Comparison of ENCODE assay signal across 35 cellular contexts in genomic region chr6:55901765-55902164, GRCh38. TPM values are rescaled to one million over a fixed set of nuclear protein-coding genes. Genes with fewer than 3 reads are reported as not detected.
"Had no signal": no experiment of that assay in that cellular context is flagged by ENCODE, and none has a peak within 500 bp of the region (broad histone marks: within the 10 kb centered on the region; RNA-seq: fewer than 3 reads in every experiment).

No MANE protein-coding gene starts in this region.

- H3K27ac Mint-ChIP-seq: activated CD8-positive, alpha-beta T cell treated with anti-CD3 and anti-CD28 coated beads for 36 hours; activated naive CD4-positive, alpha-beta T cell treated with anti-CD3 and anti-CD28 coated beads, Interleukin-2, amount 50 U/mL, for 24 hours; activated naive CD8-positive, alpha-beta T cell treated with anti-CD3 and anti-CD28 coated beads, Interleukin-2, amount 50 U/mL, for 24 hours; activated T-helper 17 cell treated with anti-CD3 and anti-CD28 coated beads, Interleukin-2, amount 50 U/mL, for 72 hours; nephron progenitor cell; progenitor cell of endocrine pancreas; stimulated activated effector memory CD8-positive, alpha-beta T cell treated with anti-CD3 and anti-CD28 coated beads, Interleukin-12 subunit alpha, Interleukin-12 subunit beta, amount 100 ng/mL, for 72 hours; stimulated activated naive CD8-positive, alpha-beta T cell treated with anti-CD3 and anti-CD28 coated beads, Interleukin-15, Interleukin-2, amounts not matched to agents 100 ng/mL and 50 ng/mL, for 24 hours; type B pancreatic cell; WTC11 had no signal

- H3K36me3 Mint-ChIP-seq: activated naive CD4-positive, alpha-beta T cell treated with anti-CD3 and anti-CD28 coated beads, Interleukin-2, amount 50 U/mL, for 24 hours; stimulated activated effector memory CD8-positive, alpha-beta T cell treated with anti-CD3 and anti-CD28 coated beads, Interleukin-12 subunit alpha, Interleukin-12 subunit beta, amount 100 ng/mL, for 72 hours; type B pancreatic cell; WTC11 had no signal

- ATAC-seq: activated CD8-positive, alpha-beta T cell treated with anti-CD3 and anti-CD28 coated beads for 36 hours; activated naive CD8-positive, alpha-beta T cell treated with anti-CD3 and anti-CD28 coated beads, Interleukin-2, amount 50 U/mL, for 24 hours; activated T-cell treated with anti-CD3 and anti-CD28 coated beads, Interleukin-2, amount 50 U/mL, for 4 hours; activated T-helper 17 cell treated with anti-CD3 and anti-CD28 coated beads, Interleukin-2, amount 50 U/mL, for 72 hours; left lung; lower lobe of right lung; sciatic nerve; stimulated activated effector memory CD8-positive, alpha-beta T cell treated with anti-CD3 and anti-CD28 coated beads, Interleukin-12 subunit alpha, Interleukin-12 subunit beta, amount 100 ng/mL, for 72 hours; WTC11 had no signal

- H3K4me1 ChIP-seq: breast epithelium, left lung, lower lobe of right lung, uterus had no signal

- H3K27me3 ChIP-seq: breast epithelium, left lung, neutrophil, uterus had no signal

- H3K4me3 ChIP-seq: breast epithelium, left lung, lower lobe of right lung, skin epidermis, thoracic aorta, uterus had no signal

- H3K9me3 ChIP-seq: breast epithelium, left lung, lower lobe of right lung, neutrophil, thoracic aorta, uterus had no signal

- DNase-seq: activated CD4-positive, alpha-beta T cell treated with anti-CD3 and anti-CD28 coated beads, Interleukin-2, amount 50 U/mL, for 1 hour; activated CD8-positive, alpha-beta T cell treated with anti-CD3 and anti-CD28 coated beads for 36 hours; activated gamma-delta T cell treated with Interleukin-2 at 50 U/mL for 16 hours; activated naive CD8-positive, alpha-beta T cell treated with anti-CD3 and anti-CD28 coated beads, Interleukin-2, amount 50 U/mL, for 24 hours; activated T-cell treated with anti-CD3 and anti-CD28 coated beads, Interleukin-2, amount 50 U/mL, for 4 hours; amygdala; central memory CD4-positive, alpha-beta T cell; foreskin fibroblast; head of caudate nucleus; hippocampal formation; kidney; left lung; lower lobe of right lung; mesendoderm; nephron progenitor cell; retina; stimulated activated CD4-positive, alpha-beta T cell treated with anti-CD3 and anti-CD28 coated beads, Interleukin-4, amount 100 ng/mL, for 24 hours; T-helper 2 cell; uterus had no signal

- H3K4me1 Mint-ChIP-seq: activated naive CD4-positive, alpha-beta T cell treated with anti-CD3 and anti-CD28 coated beads, Interleukin-2, amount 50 U/mL, for 24 hours; activated naive CD8-positive, alpha-beta T cell treated with anti-CD3 and anti-CD28 coated beads, Interleukin-2, amount 50 U/mL, for 24 hours; activated T-helper 17 cell treated with anti-CD3 and anti-CD28 coated beads, Interleukin-2, amount 50 U/mL, for 72 hours; stimulated activated effector memory CD8-positive, alpha-beta T cell treated with anti-CD3 and anti-CD28 coated beads, Interleukin-12 subunit alpha, Interleukin-12 subunit beta, amount 100 ng/mL, for 72 hours had no signal

- H3K9me3 Mint-ChIP-seq: activated naive CD4-positive, alpha-beta T cell treated with anti-CD3 and anti-CD28 coated beads, Interleukin-2, amount 50 U/mL, for 24 hours; activated T-cell treated with anti-CD3 and anti-CD28 coated beads, Interleukin-2, amount 50 U/mL, for 4 hours; WTC11 had no signal

- H3K27me3 Mint-ChIP-seq: activated CD8-positive, alpha-beta T cell treated with anti-CD3 and anti-CD28 coated beads for 36 hours; activated naive CD4-positive, alpha-beta T cell treated with anti-CD3 and anti-CD28 coated beads, Interleukin-2, amount 50 U/mL, for 24 hours; activated naive CD8-positive, alpha-beta T cell treated with anti-CD3 and anti-CD28 coated beads, Interleukin-2, amount 50 U/mL, for 24 hours; activated T-helper 17 cell treated with anti-CD3 and anti-CD28 coated beads, Interleukin-2, amount 50 U/mL, for 72 hours; progenitor cell of endocrine pancreas; stimulated activated naive CD8-positive, alpha-beta T cell treated with anti-CD3 and anti-CD28 coated beads, Interleukin-15, Interleukin-2, amounts not matched to agents 100 ng/mL and 50 ng/mL, for 24 hours; type B pancreatic cell had no signal

- H3K36me3 ChIP-seq: breast epithelium, left lung, lower lobe of right lung, neutrophil, thoracic aorta, uterus had no signal

- H3K4me3 Mint-ChIP-seq: activated CD8-positive, alpha-beta T cell treated with anti-CD3 and anti-CD28 coated beads for 36 hours; activated naive CD4-positive, alpha-beta T cell treated with anti-CD3 and anti-CD28 coated beads, Interleukin-2, amount 50 U/mL, for 24 hours; activated naive CD8-positive, alpha-beta T cell treated with anti-CD3 and anti-CD28 coated beads, Interleukin-2, amount 50 U/mL, for 24 hours; activated T-cell treated with anti-CD3 and anti-CD28 coated beads, Interleukin-2, amount 50 U/mL, for 4 hours; activated T-helper 17 cell treated with anti-CD3 and anti-CD28 coated beads, Interleukin-2, amount 50 U/mL, for 72 hours; nephron progenitor cell; stimulated activated effector memory CD8-positive, alpha-beta T cell treated with anti-CD3 and anti-CD28 coated beads, Interleukin-12 subunit alpha, Interleukin-12 subunit beta, amount 100 ng/mL, for 72 hours; stimulated activated naive CD8-positive, alpha-beta T cell treated with anti-CD3 and anti-CD28 coated beads, Interleukin-15, Interleukin-2, amounts not matched to agents 100 ng/mL and 50 ng/mL, for 24 hours; type B pancreatic cell; WTC11 had no signal

- H3K27ac ChIP-seq: breast epithelium, left lung, lower lobe of right lung, neutrophil, skin epidermis, thoracic aorta, uterus had no signal

RNA-seq across cellular contexts. Expression of gene BMP5, which starts 26.4 kb away (rescaled TPM):
- total RNA-seq: activated CD8-positive, alpha-beta T cell treated with anti-CD3 and anti-CD28 coated beads for 36 hours; activated T-cell treated with anti-CD3 and anti-CD28 coated beads, Interleukin-2, amount 50 U/mL, for 4 hours; activated T-helper 17 cell treated with anti-CD3 and anti-CD28 coated beads, Interleukin-2, amount 50 U/mL, for 72 hours; endothelial cell of umbilical vein; mononuclear cell; myocyte; osteocyte; thoracic aorta; WTC11 had no signal
- polyA plus RNA-seq: endothelial cell of umbilical vein had no signal
